ENCODE assay signal across 1 cellular context in genomic region chr4:30722092-30722915, GRCh38.
TF ChIP-seq lines count a peak whose summit lies in the region.

No MANE protein-coding gene starts in this region.

TF ChIP-seq in H1, 55 proteins besides CTCF, POLR2A, EP300 and RAD21:
- TF ChIP-seq SP4 (IDR thresholded peaks at IDR 0.05; ENCODE audit: low read length): no peak
- no peak for TF ChIP-seq SIX5 (IDR thresholded peaks at IDR 0.05; ENCODE audit: low read depth, low read length)
- TF ChIP-seq TAF7 (optimal IDR thresholded peaks at IDR 0.05; ENCODE audit: borderline replicate concordance, low read depth, low read length): no peak
- TF ChIP-seq ATF2 (IDR thresholded peaks at IDR 0.05; ENCODE audit: low read length): no peak
- TF ChIP-seq BRCA1 (IDR thresholded peaks at IDR 0.05; ENCODE audit: low read depth, low read length): no peak
- no peak for TF ChIP-seq TBP (IDR thresholded peaks at IDR 0.05; ENCODE audit: low read depth, low read length)
- no peak for TF ChIP-seq FOSL1 (IDR thresholded peaks at IDR 0.05; ENCODE audit: insufficient read depth, low read depth, low read length)
- no peak for TF ChIP-seq EGR1 (IDR thresholded peaks at IDR 0.05; ENCODE audit: borderline replicate concordance, low read depth, low read length)
- peak; percentile 88 for TF ChIP-seq SUZ12 (IDR thresholded peaks at IDR 0.05; ENCODE audit: low read length)
- TF ChIP-seq E2F6 (IDR thresholded peaks at IDR 0.05): peak; percentile 18; the same call in 1 of the 2 replicates
- TF ChIP-seq POU5F1 (IDR thresholded peaks at IDR 0.05; ENCODE audit: low read depth, low read length): no peak
- no peak for TF ChIP-seq HDAC2 (IDR thresholded peaks at IDR 0.05; ENCODE audit: borderline replicate concordance in 1 of 2, low read depth in 2 of 2, low read length in 2 of 2)
- no peak for TF ChIP-seq CHD1 (IDR thresholded peaks at IDR 0.05; ENCODE audit: low read depth, low read length)
- no peak for TF ChIP-seq TAF1 (IDR thresholded peaks at IDR 0.05; ENCODE audit: low read depth, low read length)
- no peak for TF ChIP-seq CHD2 (IDR thresholded peaks at IDR 0.05; ENCODE audit: low read length)
- TF ChIP-seq SP2 (IDR thresholded peaks at IDR 0.05; ENCODE audit: low read length): no peak
- 0 out of 2 replicates have a peak, but pooled peaks have one; percentile 27 for TF ChIP-seq MAX (IDR thresholded peaks at IDR 0.05)
- no peak for TF ChIP-seq NANOG (IDR thresholded peaks at IDR 0.05; ENCODE audit: insufficient read depth, low read depth, low read length, poor library complexity, severe bottlenecking)
- peak; percentile 68 for TF ChIP-seq RNF2 (IDR thresholded peaks at IDR 0.05; ENCODE audit: borderline replicate concordance, low read depth, low read length, missing control alignments, poor library complexity, severe bottlenecking)
- no peak for TF ChIP-seq SAP30 (IDR thresholded peaks at IDR 0.05; ENCODE audit: insufficient read depth, insufficient replicate concordance, low read length)
- TF ChIP-seq BACH1 (IDR thresholded peaks at IDR 0.05; ENCODE audit: low read length): no peak
- TF ChIP-seq SIN3A (conservative IDR thresholded peaks at IDR 0.05 in 1 of 2, IDR thresholded peaks at IDR 0.05 in 1 of 2; ENCODE audit: low read depth in 1 of 2, low read length in 2 of 2): no peak
- no peak for TF ChIP-seq SIRT6 (IDR thresholded peaks at IDR 0.05; ENCODE audit: low read length)
- TF ChIP-seq KDM5A (IDR thresholded peaks at IDR 0.05; ENCODE audit: low read length): no peak
- TF ChIP-seq PHF8 (conservative IDR thresholded peaks at IDR 0.05; ENCODE audit: low read depth, low read length): no peak
- TF ChIP-seq ZNF274 (IDR thresholded peaks at IDR 0.05; ENCODE audit: borderline replicate concordance, extremely low read depth, low read length): no peak
- peak; percentile 67; the same call in 1 of the 2 replicates for TF ChIP-seq RBBP5 (IDR thresholded peaks at IDR 0.05; ENCODE audit: borderline replicate concordance, low read depth, low read length)
- TF ChIP-seq EZH2 (IDR thresholded peaks at IDR 0.05; ENCODE audit: low read depth, low read length, severe bottlenecking): peak; percentile 81
- TF ChIP-seq YY1 (IDR thresholded peaks at IDR 0.05; ENCODE audit: low read depth, low read length): no peak
- no peak for TF ChIP-seq CBX8 (IDR thresholded peaks at IDR 0.05; ENCODE audit: borderline replicate concordance, low read depth, low read length)
- peak; percentile 7; the same call in 1 of the 2 replicates for TF ChIP-seq CREB1 (IDR thresholded peaks at IDR 0.05)
- no peak for TF ChIP-seq POLR2AphosphoS5 (IDR thresholded peaks at IDR 0.05; ENCODE audit: low read depth, low read length)
- no peak for TF ChIP-seq NRF1 (IDR thresholded peaks at IDR 0.05; ENCODE audit: low read depth, low read length)
- no peak for TF ChIP-seq JUND (IDR thresholded peaks at IDR 0.05; ENCODE audit: low read length)
- no peak for TF ChIP-seq TCF12 (IDR thresholded peaks at IDR 0.05; ENCODE audit: low read depth, low read length)
- TF ChIP-seq BCL11A (IDR thresholded peaks at IDR 0.05; ENCODE audit: low read depth in 2 of 2, low read length in 2 of 2): no peak
- no peak for TF ChIP-seq JUN (IDR thresholded peaks at IDR 0.05; ENCODE audit: low read depth, low read length)
- TF ChIP-seq CTBP2 (IDR thresholded peaks at IDR 0.05; ENCODE audit: borderline replicate concordance, insufficient read depth, insufficient read length, low read length): no peak
- TF ChIP-seq ATF3 (IDR thresholded peaks at IDR 0.05; ENCODE audit: insufficient read depth, low read depth, low read length): no peak
- TF ChIP-seq KDM4A (IDR thresholded peaks at IDR 0.05; ENCODE audit: low read depth, low read length, severe bottlenecking): no peak
- no peak for TF ChIP-seq SP1 (IDR thresholded peaks at IDR 0.05; ENCODE audit: low read depth, low read length)
- TF ChIP-seq SRF (IDR thresholded peaks at IDR 0.05; ENCODE audit: low read depth, low read length): no peak
- TF ChIP-seq KDM1A (IDR thresholded peaks at IDR 0.05; ENCODE audit: borderline replicate concordance, low read length): no peak
- TF ChIP-seq TEAD4 (IDR thresholded peaks at IDR 0.05; ENCODE audit: low read depth, low read length): no peak
- no peak for TF ChIP-seq GABPA (IDR thresholded peaks at IDR 0.05; ENCODE audit: borderline replicate concordance, insufficient read depth, low read length)
- TF ChIP-seq CBX5 (IDR thresholded peaks at IDR 0.05; ENCODE audit: low read depth, low read length): no peak
- TF ChIP-seq ASH2L (IDR thresholded peaks at IDR 0.05; ENCODE audit: low read length): peak; percentile 47
- no peak for TF ChIP-seq CHD7 (IDR thresholded peaks at IDR 0.05; ENCODE audit: insufficient replicate concordance, low read length)
- no peak for TF ChIP-seq RXRA (IDR thresholded peaks at IDR 0.05; ENCODE audit: insufficient read depth, low read depth, low read length)
- TF ChIP-seq USF2 (IDR thresholded peaks at IDR 0.05; ENCODE audit: low read length): no peak
- TF ChIP-seq CEBPB (IDR thresholded peaks at IDR 0.05; ENCODE audit: low read depth, low read length): no peak
- no peak for TF ChIP-seq GTF2F1 (IDR thresholded peaks at IDR 0.05; ENCODE audit: borderline replicate concordance, low read depth, low read length)
- TF ChIP-seq HDAC6 (IDR thresholded peaks at IDR 0.05; ENCODE audit: low read depth, low read length): no peak
- TF ChIP-seq MAFK (IDR thresholded peaks at IDR 0.05; ENCODE audit: low read depth, low read length): no peak
- TF ChIP-seq RFX5 (IDR thresholded peaks at IDR 0.05; ENCODE audit: borderline replicate concordance, low read depth, low read length): no peak
